Comparison of ENCODE assay signal across 1 cellular context in the genomic region with DNA sequence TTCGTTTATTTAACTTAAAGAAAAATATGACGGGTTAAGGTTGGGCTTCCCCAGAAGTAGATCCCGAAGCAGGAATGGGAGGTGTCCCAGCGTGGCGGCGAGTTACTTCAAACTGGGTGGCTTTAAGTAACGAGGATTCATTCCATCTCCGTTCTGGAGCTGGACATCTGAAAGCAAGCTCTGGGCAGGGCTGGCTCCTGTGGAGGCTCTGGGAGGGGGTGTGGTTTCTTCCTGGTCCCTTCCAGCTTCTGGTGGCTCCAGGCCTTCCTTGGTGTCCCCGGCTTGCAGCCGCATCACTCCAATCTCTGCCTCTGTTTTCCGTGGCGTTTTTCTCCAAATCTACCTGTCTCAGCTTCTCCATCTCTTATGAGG.
TF ChIP-seq lines count a peak whose summit lies in the region.

No MANE protein-coding gene starts in this region.

TF ChIP-seq in WTC11, 78 proteins besides CTCF, POLR2A, EP300 and RAD21 (continued from another document):
- TF ChIP-seq, protein P1, sequence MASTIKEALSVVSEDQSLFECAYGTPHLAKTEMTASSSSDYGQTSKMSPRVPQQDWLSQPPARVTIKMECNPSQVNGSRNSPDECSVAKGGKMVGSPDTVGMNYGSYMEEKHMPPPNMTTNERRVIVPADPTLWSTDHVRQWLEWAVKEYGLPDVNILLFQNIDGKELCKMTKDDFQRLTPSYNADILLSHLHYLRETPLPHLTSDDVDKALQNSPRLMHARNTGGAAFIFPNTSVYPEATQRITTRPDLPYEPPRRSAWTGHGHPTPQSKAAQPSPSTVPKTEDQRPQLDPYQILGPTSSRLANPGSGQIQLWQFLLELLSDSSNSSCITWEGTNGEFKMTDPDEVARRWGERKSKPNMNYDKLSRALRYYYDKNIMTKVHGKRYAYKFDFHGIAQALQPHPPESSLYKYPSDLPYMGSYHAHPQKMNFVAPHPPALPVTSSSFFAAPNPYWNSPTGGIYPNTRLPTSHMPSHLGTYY (CRISPR knock-in tag; IDR thresholded peaks at IDR 0.05) = no peak
- no peak for TF ChIP-seq ZBTB21 (CRISPR knock-in tag; IDR thresholded peaks at IDR 0.05; ENCODE audit: borderline replicate concordance)
- no peak for TF ChIP-seq SMAD3 (CRISPR knock-in tag; IDR thresholded peaks at IDR 0.05; ENCODE audit: borderline replicate concordance)
- no peak for TF ChIP-seq CREB1 (CRISPR knock-in tag; IDR thresholded peaks at IDR 0.05)
- no peak for TF ChIP-seq NR3C1 (CRISPR knock-in tag; conservative IDR thresholded peaks at IDR 0.05; ENCODE audit: low read depth)
- TF ChIP-seq, protein P2, sequence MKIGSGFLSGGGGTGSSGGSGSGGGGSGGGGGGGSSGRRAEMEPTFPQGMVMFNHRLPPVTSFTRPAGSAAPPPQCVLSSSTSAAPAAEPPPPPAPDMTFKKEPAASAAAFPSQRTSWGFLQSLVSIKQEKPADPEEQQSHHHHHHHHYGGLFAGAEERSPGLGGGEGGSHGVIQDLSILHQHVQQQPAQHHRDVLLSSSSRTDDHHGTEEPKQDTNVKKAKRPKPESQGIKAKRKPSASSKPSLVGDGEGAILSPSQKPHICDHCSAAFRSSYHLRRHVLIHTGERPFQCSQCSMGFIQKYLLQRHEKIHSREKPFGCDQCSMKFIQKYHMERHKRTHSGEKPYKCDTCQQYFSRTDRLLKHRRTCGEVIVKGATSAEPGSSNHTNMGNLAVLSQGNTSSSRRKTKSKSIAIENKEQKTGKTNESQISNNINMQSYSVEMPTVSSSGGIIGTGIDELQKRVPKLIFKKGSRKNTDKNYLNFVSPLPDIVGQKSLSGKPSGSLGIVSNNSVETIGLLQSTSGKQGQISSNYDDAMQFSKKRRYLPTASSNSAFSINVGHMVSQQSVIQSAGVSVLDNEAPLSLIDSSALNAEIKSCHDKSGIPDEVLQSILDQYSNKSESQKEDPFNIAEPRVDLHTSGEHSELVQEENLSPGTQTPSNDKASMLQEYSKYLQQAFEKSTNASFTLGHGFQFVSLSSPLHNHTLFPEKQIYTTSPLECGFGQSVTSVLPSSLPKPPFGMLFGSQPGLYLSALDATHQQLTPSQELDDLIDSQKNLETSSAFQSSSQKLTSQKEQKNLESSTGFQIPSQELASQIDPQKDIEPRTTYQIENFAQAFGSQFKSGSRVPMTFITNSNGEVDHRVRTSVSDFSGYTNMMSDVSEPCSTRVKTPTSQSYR (CRISPR knock-in tag; IDR thresholded peaks at IDR 0.05) = no peak
- no peak for TF ChIP-seq PRRX2 (CRISPR knock-in tag; IDR thresholded peaks at IDR 0.05)
- no peak for TF ChIP-seq JAZF1 (CRISPR knock-in tag; IDR thresholded peaks at IDR 0.05)
- no peak for TF ChIP-seq ETV6 (CRISPR knock-in tag; IDR thresholded peaks at IDR 0.05)
- TF ChIP-seq ELF4 (CRISPR knock-in tag; IDR thresholded peaks at IDR 0.05; ENCODE audit: low read depth) = no peak
- no peak for TF ChIP-seq MXD4 (CRISPR knock-in tag; IDR thresholded peaks at IDR 0.05; ENCODE audit: borderline replicate concordance)
